ENCODE assay signal across 13 cellular contexts in the genomic region with DNA sequence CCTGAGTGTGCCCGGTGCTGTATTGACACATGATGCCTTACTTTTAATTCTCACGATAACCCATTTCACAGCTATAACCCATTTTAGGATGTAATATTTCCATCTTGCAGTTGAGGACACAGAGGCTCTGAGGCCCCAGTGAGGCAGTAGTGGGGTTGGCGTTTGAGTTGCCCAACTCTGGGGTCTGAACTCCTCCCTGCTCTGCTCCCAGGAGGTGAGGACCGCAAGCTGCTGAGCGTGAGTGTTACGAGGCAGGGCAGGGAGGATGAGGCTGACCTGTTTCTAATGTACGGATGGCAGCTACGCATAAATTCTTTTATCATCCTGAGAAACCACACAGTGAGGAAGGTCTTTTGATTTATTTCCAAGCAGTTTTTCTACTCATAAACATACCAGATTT. TPM values are rescaled to one million over a fixed set of nuclear protein-coding genes. Genes with fewer than 3 reads are reported as not detected.
DNase-seq lines count a peak whose midpoint lies in the region; ATAC-seq and TF ChIP-seq lines count a peak whose summit lies in the region.
"Had no signal": no experiment of that assay in that cellular context is flagged by ENCODE, and none has a peak within 500 bp of the region (broad histone marks: within the 10 kb centered on the region; RNA-seq: fewer than 3 reads in every experiment).

No MANE protein-coding gene starts in this region.

- peak overlapping the region; percentile 30 for H3K4me3 Mint-ChIP-seq in T-helper 2 cell treated with Interferon-gamma antibody and Interleukin-4, amounts not matched to agents 5 μg/mL and 100 μg/mL, for 36 hours
- H3K4me3 Mint-ChIP-seq in activated T-helper 1 cell treated with anti-CD3 and anti-CD28 coated beads, Interleukin-12 subunit alpha, Interleukin-12 subunit beta, Interleukin-2, Interleukin-4 antibody, amounts not matched to agents 30 ng/mL and 10 ng/mL and 1 ng/mL, durations not matched to agents 14 hours and 24 hours and 36 hours = peak overlapping the region; percentile 53

- peaks cover 59% of the 10 kb centered on the region for H3K36me3 Mint-ChIP-seq in T-helper 2 cell treated with Interferon-gamma antibody and Interleukin-4, amounts not matched to agents 5 μg/mL and 100 μg/mL, for 36 hours (ENCODE audit: low read depth)
- peaks cover 33% of the 10 kb centered on the region for H3K36me3 Mint-ChIP-seq in activated T-helper 1 cell treated with anti-CD3 and anti-CD28 coated beads, Interleukin-12 subunit alpha, Interleukin-12 subunit beta, Interleukin-2, Interleukin-4 antibody, amounts not matched to agents 30 ng/mL and 10 ng/mL and 1 ng/mL, durations not matched to agents 14 hours and 24 hours and 36 hours (ENCODE audit: low read depth)

- TF ChIP-seq POLR2A in gastroesophageal sphincter (IDR thresholded peaks at IDR 0.05) = no peak
- no peak for TF ChIP-seq POLR2A in stomach (IDR thresholded peaks at IDR 0.05)

- peak overlapping the region; percentile 79 for H3K27ac Mint-ChIP-seq in T-helper 2 cell treated with Interferon-gamma antibody and Interleukin-4, amounts not matched to agents 5 μg/mL and 100 μg/mL, for 36 hours
- H3K27ac Mint-ChIP-seq in activated T-helper 1 cell treated with anti-CD3 and anti-CD28 coated beads, Interleukin-12 subunit alpha, Interleukin-12 subunit beta, Interleukin-2, Interleukin-4 antibody, amounts not matched to agents 30 ng/mL and 10 ng/mL and 1 ng/mL, durations not matched to agents 14 hours and 24 hours and 36 hours = peak overlapping the region; percentile 70

- no peaks in the 10 kb centered on the region for H3K9me3 ChIP-seq in gastroesophageal sphincter
- no peaks in the 10 kb centered on the region for H3K9me3 ChIP-seq in stomach
- H3K9me3 ChIP-seq: HAP-1 had no signal

- peaks cover 0 to 73% (median 24%) of the 10 kb centered on the region in 3 donors for H3K4me1 ChIP-seq in gastroesophageal sphincter
- H3K4me1 ChIP-seq in stomach = peaks cover 30 to 59% (median 45%) of the 10 kb centered on the region in 4 donors
- H3K4me1 ChIP-seq: HAP-1 had no signal

- DNase-seq in T-helper 2 cell treated with Interferon-gamma antibody and Interleukin-4, amounts not matched to agents 5 μg/mL and 100 μg/mL, for 36 hours (ENCODE audit: low spot score) = no peak
- DNase-seq in T-helper 2 cell (no peak), stomach (no peak), NCI-H2029 (lab: John Stamatoyannopoulos, UW) (no peak), NCI-H526 treated with DMSO at 0.1 percent for 48 hours (lab: John Stamatoyannopoulos, UW) (no peak)
- DNase-seq in activated T-helper 1 cell treated with anti-CD3 and anti-CD28 coated beads, Interleukin-12 subunit alpha, Interleukin-12 subunit beta, Interleukin-2, Interleukin-4 antibody, amounts not matched to agents 30 ng/mL and 10 ng/mL and 1 ng/mL, durations not matched to agents 14 hours and 24 hours and 36 hours (ENCODE audit: low spot score) = no peak
- DNase-seq: mesendoderm; MV-4-11; stimulated activated CD4-positive, alpha-beta T cell treated with anti-CD3 and anti-CD28 coated beads, Interleukin-15, amount 100 ng/mL, for 24 hours; stimulated activated naive CD8-positive, alpha-beta T cell treated with anti-CD3 and anti-CD28 coated beads, Interleukin-15, amount 100 ng/mL, for 72 hours had no signal

- H3K9me3 Mint-ChIP-seq in T-helper 2 cell treated with Interferon-gamma antibody and Interleukin-4, amounts not matched to agents 5 μg/mL and 100 μg/mL, for 36 hours = no peaks in the 10 kb centered on the region
- no peaks in the 10 kb centered on the region for H3K9me3 Mint-ChIP-seq in activated T-helper 1 cell treated with anti-CD3 and anti-CD28 coated beads, Interleukin-12 subunit alpha, Interleukin-12 subunit beta, Interleukin-2, Interleukin-4 antibody, amounts not matched to agents 30 ng/mL and 10 ng/mL and 1 ng/mL, durations not matched to agents 14 hours and 24 hours and 36 hours
- H3K9me3 Mint-ChIP-seq: stimulated activated naive CD8-positive, alpha-beta T cell treated with anti-CD3 and anti-CD28 coated beads, Interleukin-15, amount 100 ng/mL, for 72 hours had no signal

- H3K4me3 ChIP-seq in gastroesophageal sphincter (no peak overlapping the region), stomach (no peak overlapping the region)
- H3K4me3 ChIP-seq: HAP-1 had no signal

- H3K27me3 Mint-ChIP-seq in T-helper 2 cell treated with Interferon-gamma antibody and Interleukin-4, amounts not matched to agents 5 μg/mL and 100 μg/mL, for 36 hours (ENCODE audit: low read depth) = no peaks in the 10 kb centered on the region
- no peaks in the 10 kb centered on the region for H3K27me3 Mint-ChIP-seq in activated T-helper 1 cell treated with anti-CD3 and anti-CD28 coated beads, Interleukin-12 subunit alpha, Interleukin-12 subunit beta, Interleukin-2, Interleukin-4 antibody, amounts not matched to agents 30 ng/mL and 10 ng/mL and 1 ng/mL, durations not matched to agents 14 hours and 24 hours and 36 hours (ENCODE audit: insufficient read depth)
- H3K27me3 Mint-ChIP-seq: stimulated activated naive CD8-positive, alpha-beta T cell treated with anti-CD3 and anti-CD28 coated beads, Interleukin-15, amount 100 ng/mL, for 72 hours had no signal

- H3K27me3 ChIP-seq in gastroesophageal sphincter (no peaks in the 10 kb centered on the region), stomach (no peaks in the 10 kb centered on the region)

- TF ChIP-seq EP300 in gastroesophageal sphincter (IDR thresholded peaks at IDR 0.05) (no peak), stomach (IDR thresholded peaks at IDR 0.05) (no peak)

- WGBS in gastroesophageal sphincter (ENCODE audit: low coverage in 1 of 2), 2 donors = 78 to 79% methylated on average over 5 to 8 of the region's 8 CpGs
- WGBS in stomach, 5 donors = 73 to 78% (median 77%) methylated on average over 8 of the region's 8 CpGs

- intact Hi-C loops in activated T-helper 1 cell treated with anti-CD3 and anti-CD28 coated beads, Interleukin-12 subunit alpha, Interleukin-12 subunit beta, Interleukin-2, Interleukin-4 antibody, amounts not matched to agents 30 ng/mL and 10 ng/mL and 1 ng/mL, durations not matched to agents 14 hours and 24 hours and 36 hours (cut with micrococcal nuclease) = no loop called here
- intact Hi-C loops in stomach (cut with DNase I; ENCODE audit: low total_unique reads) = no loop called here

- TF ChIP-seq CTCF in gastroesophageal sphincter (IDR thresholded peaks at IDR 0.05) = no peak
- TF ChIP-seq CTCF in stomach (IDR thresholded peaks at IDR 0.05) = no peak

- ATAC-seq in gastroesophageal sphincter = no peak
- no peak for ATAC-seq in GM19467 (IDR thresholded peaks at IDR 0.05; ENCODE audit: unreplicated experiment)

- peaks cover 29% of the 10 kb centered on the region for H3K4me1 Mint-ChIP-seq in T-helper 2 cell treated with Interferon-gamma antibody and Interleukin-4, amounts not matched to agents 5 μg/mL and 100 μg/mL, for 36 hours (ENCODE audit: low read depth)
- peaks cover 58% of the 10 kb centered on the region for H3K4me1 Mint-ChIP-seq in activated T-helper 1 cell treated with anti-CD3 and anti-CD28 coated beads, Interleukin-12 subunit alpha, Interleukin-12 subunit beta, Interleukin-2, Interleukin-4 antibody, amounts not matched to agents 30 ng/mL and 10 ng/mL and 1 ng/mL, durations not matched to agents 14 hours and 24 hours and 36 hours (ENCODE audit: low read depth)

- H3K27ac ChIP-seq in gastroesophageal sphincter = peak overlapping the region; percentile 13 to 89 (median 84)
- H3K27ac ChIP-seq in stomach = peak overlapping the region; percentile 71 to 93 (median 86)

- H3K36me3 ChIP-seq in gastroesophageal sphincter (peaks cover 0 to 59% of the 10 kb centered on the region in 2 donors), stomach (peaks cover 34 to 79% (median 67%) of the 10 kb centered on the region in 4 donors)

RNA-seq across cellular contexts. Expression of gene LRRC8A, which starts 11.4 kb away (rescaled TPM):
- 30.1 and 32.9 TPM in 2 replicates for total RNA-seq in activated T-helper 1 cell treated with anti-CD3 and anti-CD28 coated beads, Interleukin-12 subunit alpha, Interleukin-12 subunit beta, Interleukin-2, Interleukin-4 antibody, amounts not matched to agents 30 ng/mL and 10 ng/mL and 1 ng/mL, durations not matched to agents 14 hours and 24 hours and 36 hours
- 10 to 100 TPM; 38.1 to 95.1 (median 49.9) TPM for total RNA-seq in gastroesophageal sphincter
- total RNA-seq in stomach = 10 to 100 TPM; 14.7 to 63.7 (median 25.1) TPM
- 10 to 100 TPM; 11.2 to 22.7 (median 13.6) TPM for polyA plus RNA-seq in stomach

RNA-seq across cellular contexts. Expression of gene KYAT1, which starts 11.6 kb away (rescaled TPM):
- total RNA-seq in activated T-helper 1 cell treated with anti-CD3 and anti-CD28 coated beads, Interleukin-12 subunit alpha, Interleukin-12 subunit beta, Interleukin-2, Interleukin-4 antibody, amounts not matched to agents 30 ng/mL and 10 ng/mL and 1 ng/mL, durations not matched to agents 14 hours and 24 hours and 36 hours = 10.6 and 12.2 TPM in 2 replicates
- total RNA-seq in gastroesophageal sphincter = 1 to 10 TPM; 3.4 to 7.9 (median 4.8) TPM
- total RNA-seq in stomach = 10 to 100 TPM in 2 of 5 donors, 1 to 10 TPM in 2, under 1 TPM in 1; 0.58 to 25.7 (median 6.1) TPM
- 1 to 10 TPM; 4.8 to 7.5 (median 5.3) TPM for polyA plus RNA-seq in stomach

RNA-seq across cellular contexts. Expression of gene PHYHD1, which starts 27.4 kb away (rescaled TPM):
- 0.34 and 1.0 TPM in 2 replicates for total RNA-seq in activated T-helper 1 cell treated with anti-CD3 and anti-CD28 coated beads, Interleukin-12 subunit alpha, Interleukin-12 subunit beta, Interleukin-2, Interleukin-4 antibody, amounts not matched to agents 30 ng/mL and 10 ng/mL and 1 ng/mL, durations not matched to agents 14 hours and 24 hours and 36 hours
- total RNA-seq in gastroesophageal sphincter = 10 to 100 TPM in 3 of 4 donors, 1 to 10 TPM in 1; 9.6 to 27.1 (median 25.4) TPM
- 10 to 100 TPM in 4 of 5 donors, 1 to 10 TPM in 1; 1.4 to 37.3 (median 13.8) TPM for total RNA-seq in stomach
- 10 to 100 TPM; 43.9 to 55.8 (median 49.1) TPM for polyA plus RNA-seq in stomach

RNA-seq across cellular contexts. Expression of gene DOLK, which starts 54.0 kb away (rescaled TPM):
- 17.7 and 18.1 TPM in 2 replicates for total RNA-seq in activated T-helper 1 cell treated with anti-CD3 and anti-CD28 coated beads, Interleukin-12 subunit alpha, Interleukin-12 subunit beta, Interleukin-2, Interleukin-4 antibody, amounts not matched to agents 30 ng/mL and 10 ng/mL and 1 ng/mL, durations not matched to agents 14 hours and 24 hours and 36 hours
- 10 to 100 TPM in 3 of 4 donors, 1 to 10 TPM in 1; 9.8 to 17.1 (median 13.0) TPM for total RNA-seq in gastroesophageal sphincter
- total RNA-seq in stomach = 10 to 100 TPM in 1 of 5 donors, 1 to 10 TPM in 3, under 1 TPM in 1; 0.58 to 17.1 (median 9.4) TPM
- polyA plus RNA-seq in stomach = 1 to 10 TPM; 3.2 to 8.1 (median 6.2) TPM

RNA-seq across cellular contexts. Expression of gene NUP188, which starts 54.1 kb away (rescaled TPM):
- total RNA-seq in activated T-helper 1 cell treated with anti-CD3 and anti-CD28 coated beads, Interleukin-12 subunit alpha, Interleukin-12 subunit beta, Interleukin-2, Interleukin-4 antibody, amounts not matched to agents 30 ng/mL and 10 ng/mL and 1 ng/mL, durations not matched to agents 14 hours and 24 hours and 36 hours = 154 and 158 TPM in 2 replicates
- total RNA-seq in gastroesophageal sphincter (10 to 100 TPM; 18.6 to 32.7 (median 29.1) TPM), stomach (10 to 100 TPM; 26.3 to 79.9 (median 51.0) TPM)
- polyA plus RNA-seq in stomach = 10 to 100 TPM in 1 of 3 donors, 1 to 10 TPM in 2; 4.4 to 10.1 (median 9.9) TPM
